In the genomic region with DNA sequence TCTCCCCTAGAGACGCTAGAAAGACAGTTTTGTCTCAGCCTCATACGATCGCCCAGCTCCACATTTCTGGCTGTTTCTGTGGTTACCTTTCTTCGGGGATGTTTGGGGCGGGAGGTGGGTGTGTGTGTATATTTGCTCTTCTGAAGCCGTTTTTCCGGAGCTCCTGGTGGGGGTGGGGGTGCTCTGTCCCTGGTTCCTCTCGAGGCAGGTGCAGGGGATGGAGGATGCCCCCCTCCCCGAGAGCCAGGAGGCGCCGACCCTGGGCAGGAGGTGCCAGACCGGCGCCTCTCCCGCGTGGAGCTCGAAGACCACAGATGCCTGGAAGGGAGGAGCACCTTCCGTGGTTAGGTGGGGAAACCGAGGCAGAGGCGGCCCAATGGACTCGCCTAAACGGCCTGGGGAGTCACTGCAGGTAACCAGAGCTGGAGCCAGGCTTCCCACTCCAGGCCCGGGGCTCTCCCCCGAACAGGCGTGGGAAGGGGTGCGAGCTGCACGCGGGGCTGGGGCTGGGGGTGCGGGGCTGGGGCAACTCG, we compare ENCODE assay signal across 1 cellular context.
TF ChIP-seq lines count a peak whose summit lies in the region.

No MANE protein-coding gene starts in this region.

TF ChIP-seq in HepG2, 621 proteins besides CTCF, POLR2A, EP300 and RAD21 (continued from another document and continues in another):
- TF ChIP-seq, protein P1, sequence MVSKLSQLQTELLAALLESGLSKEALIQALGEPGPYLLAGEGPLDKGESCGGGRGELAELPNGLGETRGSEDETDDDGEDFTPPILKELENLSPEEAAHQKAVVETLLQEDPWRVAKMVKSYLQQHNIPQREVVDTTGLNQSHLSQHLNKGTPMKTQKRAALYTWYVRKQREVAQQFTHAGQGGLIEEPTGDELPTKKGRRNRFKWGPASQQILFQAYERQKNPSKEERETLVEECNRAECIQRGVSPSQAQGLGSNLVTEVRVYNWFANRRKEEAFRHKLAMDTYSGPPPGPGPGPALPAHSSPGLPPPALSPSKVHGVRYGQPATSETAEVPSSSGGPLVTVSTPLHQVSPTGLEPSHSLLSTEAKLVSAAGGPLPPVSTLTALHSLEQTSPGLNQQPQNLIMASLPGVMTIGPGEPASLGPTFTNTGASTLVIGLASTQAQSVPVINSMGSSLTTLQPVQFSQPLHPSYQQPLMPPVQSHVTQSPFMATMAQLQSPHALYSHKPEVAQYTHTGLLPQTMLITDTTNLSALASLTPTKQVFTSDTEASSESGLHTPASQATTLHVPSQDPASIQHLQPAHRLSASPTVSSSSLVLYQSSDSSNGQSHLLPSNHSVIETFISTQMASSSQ (IDR thresholded peaks at IDR 0.05; ENCODE audit: low read depth): 0 out of 2 replicates have a peak, but pooled peaks have one; percentile 28
- TF ChIP-seq, protein P1 (CRISPR knock-in tag; IDR thresholded peaks at IDR 0.05; ENCODE audit: borderline replicate concordance): no peak
- no peak for TF ChIP-seq ZNF775 (CRISPR knock-in tag; IDR thresholded peaks at IDR 0.05; ENCODE audit: borderline replicate concordance)
- no peak for TF ChIP-seq MED1 (CRISPR knock-in tag; IDR thresholded peaks at IDR 0.05)
- no peak for TF ChIP-seq SNRNP70 (IDR thresholded peaks at IDR 0.05; ENCODE audit: low read depth, low read length)
- TF ChIP-seq ZBTB7A (CRISPR knock-in tag; IDR thresholded peaks at IDR 0.05): no peak; the same call in 1 of the 2 replicates
- no peak for TF ChIP-seq THYN1 (CRISPR knock-in tag; IDR thresholded peaks at IDR 0.05; ENCODE audit: borderline replicate concordance, low read depth)
- TF ChIP-seq MLLT10 (CRISPR knock-in tag; IDR thresholded peaks at IDR 0.05): no peak
- no peak for TF ChIP-seq GTF3A (CRISPR knock-in tag; conservative IDR thresholded peaks at IDR 0.05)
- no peak for TF ChIP-seq ZIK1 (CRISPR knock-in tag; IDR thresholded peaks at IDR 0.05; ENCODE audit: borderline replicate concordance, low read depth)
- no peak for TF ChIP-seq EEA1 (CRISPR knock-in tag; IDR thresholded peaks at IDR 0.05; ENCODE audit: borderline replicate concordance)
- no peak for TF ChIP-seq ADNP (CRISPR knock-in tag; IDR thresholded peaks at IDR 0.05)
- TF ChIP-seq, protein P2, sequence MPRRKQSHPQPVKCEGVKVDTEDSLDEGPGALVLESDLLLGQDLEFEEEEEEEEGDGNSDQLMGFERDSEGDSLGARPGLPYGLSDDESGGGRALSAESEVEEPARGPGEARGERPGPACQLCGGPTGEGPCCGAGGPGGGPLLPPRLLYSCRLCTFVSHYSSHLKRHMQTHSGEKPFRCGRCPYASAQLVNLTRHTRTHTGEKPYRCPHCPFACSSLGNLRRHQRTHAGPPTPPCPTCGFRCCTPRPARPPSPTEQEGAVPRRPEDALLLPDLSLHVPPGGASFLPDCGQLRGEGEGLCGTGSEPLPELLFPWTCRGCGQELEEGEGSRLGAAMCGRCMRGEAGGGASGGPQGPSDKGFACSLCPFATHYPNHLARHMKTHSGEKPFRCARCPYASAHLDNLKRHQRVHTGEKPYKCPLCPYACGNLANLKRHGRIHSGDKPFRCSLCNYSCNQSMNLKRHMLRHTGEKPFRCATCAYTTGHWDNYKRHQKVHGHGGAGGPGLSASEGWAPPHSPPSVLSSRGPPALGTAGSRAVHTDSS (CRISPR knock-in tag; conservative IDR thresholded peaks at IDR 0.05): no peak
- TF ChIP-seq SNAI1 (CRISPR knock-in tag; IDR thresholded peaks at IDR 0.05; ENCODE audit: borderline replicate concordance): 0 out of 2 replicates have a peak, but pooled peaks have one; percentile 49
- TF ChIP-seq, protein P3, sequence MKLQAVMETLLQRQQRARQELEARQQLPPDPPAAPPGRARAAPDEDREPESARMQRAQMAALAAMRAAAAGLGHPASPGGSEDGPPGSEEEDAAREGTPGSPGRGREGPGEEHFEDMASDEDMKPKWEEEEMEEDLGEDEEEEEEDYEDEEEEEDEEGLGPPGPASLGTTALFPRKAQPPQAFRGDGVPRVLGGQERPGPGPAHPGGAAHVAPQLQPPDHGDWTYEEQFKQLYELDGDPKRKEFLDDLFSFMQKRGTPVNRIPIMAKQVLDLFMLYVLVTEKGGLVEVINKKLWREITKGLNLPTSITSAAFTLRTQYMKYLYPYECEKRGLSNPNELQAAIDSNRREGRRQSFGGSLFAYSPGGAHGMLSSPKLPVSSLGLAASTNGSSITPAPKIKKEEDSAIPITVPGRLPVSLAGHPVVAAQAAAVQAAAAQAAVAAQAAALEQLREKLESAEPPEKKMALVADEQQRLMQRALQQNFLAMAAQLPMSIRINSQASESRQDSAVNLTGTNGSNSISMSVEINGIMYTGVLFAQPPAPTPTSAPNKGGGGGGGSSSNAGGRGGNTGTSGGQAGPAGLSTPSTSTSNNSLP (IDR thresholded peaks at IDR 0.05; ENCODE audit: low read depth, low read length): no peak
- no peak for TF ChIP-seq ZNF333 (CRISPR knock-in tag; IDR thresholded peaks at IDR 0.05; ENCODE audit: borderline replicate concordance)
- no peak for TF ChIP-seq SKI (IDR thresholded peaks at IDR 0.05; ENCODE audit: partially characterized antibody)
- TF ChIP-seq, protein P4, sequence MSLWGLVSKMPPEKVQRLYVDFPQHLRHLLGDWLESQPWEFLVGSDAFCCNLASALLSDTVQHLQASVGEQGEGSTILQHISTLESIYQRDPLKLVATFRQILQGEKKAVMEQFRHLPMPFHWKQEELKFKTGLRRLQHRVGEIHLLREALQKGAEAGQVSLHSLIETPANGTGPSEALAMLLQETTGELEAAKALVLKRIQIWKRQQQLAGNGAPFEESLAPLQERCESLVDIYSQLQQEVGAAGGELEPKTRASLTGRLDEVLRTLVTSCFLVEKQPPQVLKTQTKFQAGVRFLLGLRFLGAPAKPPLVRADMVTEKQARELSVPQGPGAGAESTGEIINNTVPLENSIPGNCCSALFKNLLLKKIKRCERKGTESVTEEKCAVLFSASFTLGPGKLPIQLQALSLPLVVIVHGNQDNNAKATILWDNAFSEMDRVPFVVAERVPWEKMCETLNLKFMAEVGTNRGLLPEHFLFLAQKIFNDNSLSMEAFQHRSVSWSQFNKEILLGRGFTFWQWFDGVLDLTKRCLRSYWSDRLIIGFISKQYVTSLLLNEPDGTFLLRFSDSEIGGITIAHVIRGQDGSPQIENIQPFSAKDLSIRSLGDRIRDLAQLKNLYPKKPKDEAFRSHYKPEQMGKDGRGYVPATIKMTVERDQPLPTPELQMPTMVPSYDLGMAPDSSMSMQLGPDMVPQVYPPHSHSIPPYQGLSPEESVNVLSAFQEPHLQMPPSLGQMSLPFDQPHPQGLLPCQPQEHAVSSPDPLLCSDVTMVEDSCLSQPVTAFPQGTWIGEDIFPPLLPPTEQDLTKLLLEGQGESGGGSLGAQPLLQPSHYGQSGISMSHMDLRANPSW (CRISPR knock-in tag; IDR thresholded peaks at IDR 0.05; ENCODE audit: borderline replicate concordance): no peak
- no peak for TF ChIP-seq JUNB (CRISPR knock-in tag; IDR thresholded peaks at IDR 0.05; ENCODE audit: borderline replicate concordance)
- TF ChIP-seq, protein P5, sequence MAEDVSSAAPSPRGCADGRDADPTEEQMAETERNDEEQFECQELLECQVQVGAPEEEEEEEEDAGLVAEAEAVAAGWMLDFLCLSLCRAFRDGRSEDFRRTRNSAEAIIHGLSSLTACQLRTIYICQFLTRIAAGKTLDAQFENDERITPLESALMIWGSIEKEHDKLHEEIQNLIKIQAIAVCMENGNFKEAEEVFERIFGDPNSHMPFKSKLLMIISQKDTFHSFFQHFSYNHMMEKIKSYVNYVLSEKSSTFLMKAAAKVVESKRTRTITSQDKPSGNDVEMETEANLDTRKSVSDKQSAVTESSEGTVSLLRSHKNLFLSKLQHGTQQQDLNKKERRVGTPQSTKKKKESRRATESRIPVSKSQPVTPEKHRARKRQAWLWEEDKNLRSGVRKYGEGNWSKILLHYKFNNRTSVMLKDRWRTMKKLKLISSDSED (CRISPR knock-in tag; IDR thresholded peaks at IDR 0.05): no peak
- no peak for TF ChIP-seq SP2 (CRISPR knock-in tag; IDR thresholded peaks at IDR 0.05)
- no peak; the same call in 1 of the 2 replicates for TF ChIP-seq RBFOX2 (IDR thresholded peaks at IDR 0.05; ENCODE audit: low read depth, low read length)
- TF ChIP-seq, protein P6, sequence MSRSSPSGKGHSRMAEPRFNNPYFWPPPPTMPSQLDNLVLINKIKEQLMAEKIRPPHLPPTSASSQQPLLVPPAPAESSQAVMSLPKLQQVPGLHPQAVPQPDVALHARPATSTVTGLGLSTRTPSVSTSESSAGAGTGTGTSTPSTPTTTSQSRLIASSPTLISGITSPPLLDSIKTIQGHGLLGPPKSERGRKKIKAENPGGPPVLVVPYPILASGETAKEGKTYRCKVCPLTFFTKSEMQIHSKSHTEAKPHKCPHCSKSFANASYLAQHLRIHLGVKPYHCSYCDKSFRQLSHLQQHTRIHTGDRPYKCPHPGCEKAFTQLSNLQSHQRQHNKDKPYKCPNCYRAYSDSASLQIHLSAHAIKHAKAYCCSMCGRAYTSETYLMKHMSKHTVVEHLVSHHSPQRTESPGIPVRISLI (CRISPR knock-in tag; IDR thresholded peaks at IDR 0.05; ENCODE audit: borderline replicate concordance): no peak
- TF ChIP-seq ZNF496 (CRISPR knock-in tag; IDR thresholded peaks at IDR 0.05; ENCODE audit: insufficient replicate concordance): no peak
- no peak for TF ChIP-seq HOXA7 (CRISPR knock-in tag; IDR thresholded peaks at IDR 0.05)
- TF ChIP-seq EED (CRISPR knock-in tag; IDR thresholded peaks at IDR 0.05): no peak; the same call in 1 of the 2 replicates
- TF ChIP-seq SALL1 (CRISPR knock-in tag; IDR thresholded peaks at IDR 0.05): no peak
- TF ChIP-seq, protein P7, sequence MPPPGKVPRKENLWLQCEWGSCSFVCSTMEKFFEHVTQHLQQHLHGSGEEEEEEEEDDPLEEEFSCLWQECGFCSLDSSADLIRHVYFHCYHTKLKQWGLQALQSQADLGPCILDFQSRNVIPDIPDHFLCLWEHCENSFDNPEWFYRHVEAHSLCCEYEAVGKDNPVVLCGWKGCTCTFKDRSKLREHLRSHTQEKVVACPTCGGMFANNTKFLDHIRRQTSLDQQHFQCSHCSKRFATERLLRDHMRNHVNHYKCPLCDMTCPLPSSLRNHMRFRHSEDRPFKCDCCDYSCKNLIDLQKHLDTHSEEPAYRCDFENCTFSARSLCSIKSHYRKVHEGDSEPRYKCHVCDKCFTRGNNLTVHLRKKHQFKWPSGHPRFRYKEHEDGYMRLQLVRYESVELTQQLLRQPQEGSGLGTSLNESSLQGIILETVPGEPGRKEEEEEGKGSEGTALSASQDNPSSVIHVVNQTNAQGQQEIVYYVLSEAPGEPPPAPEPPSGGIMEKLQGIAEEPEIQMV (CRISPR knock-in tag; IDR thresholded peaks at IDR 0.05; ENCODE audit: low read depth): no peak; the same call in 1 of the 2 replicates
- TF ChIP-seq TRIM24 (CRISPR knock-in tag; IDR thresholded peaks at IDR 0.05): no peak
- TF ChIP-seq ISL2 (CRISPR knock-in tag; IDR thresholded peaks at IDR 0.05): no peak
- TF ChIP-seq MAFG (CRISPR knock-in tag; IDR thresholded peaks at IDR 0.05): no peak
- no peak for TF ChIP-seq ZNF615 (CRISPR knock-in tag; IDR thresholded peaks at IDR 0.05; ENCODE audit: borderline replicate concordance)
- TF ChIP-seq NR3C1 (CRISPR knock-in tag; IDR thresholded peaks at IDR 0.05): no peak
- no peak for TF ChIP-seq ZNF652 (CRISPR knock-in tag; IDR thresholded peaks at IDR 0.05; ENCODE audit: borderline replicate concordance, low read depth)
- TF ChIP-seq, protein P8, sequence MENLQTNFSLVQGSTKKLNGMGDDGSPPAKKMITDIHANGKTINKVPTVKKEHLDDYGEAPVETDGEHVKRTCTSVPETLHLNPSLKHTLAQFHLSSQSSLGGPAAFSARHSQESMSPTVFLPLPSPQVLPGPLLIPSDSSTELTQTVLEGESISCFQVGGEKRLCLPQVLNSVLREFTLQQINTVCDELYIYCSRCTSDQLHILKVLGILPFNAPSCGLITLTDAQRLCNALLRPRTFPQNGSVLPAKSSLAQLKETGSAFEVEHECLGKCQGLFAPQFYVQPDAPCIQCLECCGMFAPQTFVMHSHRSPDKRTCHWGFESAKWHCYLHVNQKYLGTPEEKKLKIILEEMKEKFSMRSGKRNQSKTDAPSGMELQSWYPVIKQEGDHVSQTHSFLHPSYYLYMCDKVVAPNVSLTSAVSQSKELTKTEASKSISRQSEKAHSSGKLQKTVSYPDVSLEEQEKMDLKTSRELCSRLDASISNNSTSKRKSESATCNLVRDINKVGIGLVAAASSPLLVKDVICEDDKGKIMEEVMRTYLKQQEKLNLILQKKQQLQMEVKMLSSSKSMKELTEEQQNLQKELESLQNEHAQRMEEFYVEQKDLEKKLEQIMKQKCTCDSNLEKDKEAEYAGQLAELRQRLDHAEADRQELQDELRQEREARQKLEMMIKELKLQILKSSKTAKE (CRISPR knock-in tag; IDR thresholded peaks at IDR 0.05; ENCODE audit: borderline replicate concordance): no peak
- TF ChIP-seq WIZ (CRISPR knock-in tag; IDR thresholded peaks at IDR 0.05): no peak
- TF ChIP-seq KDM3A (CRISPR knock-in tag; IDR thresholded peaks at IDR 0.05; ENCODE audit: low read depth): no peak
- TF ChIP-seq, protein P9, sequence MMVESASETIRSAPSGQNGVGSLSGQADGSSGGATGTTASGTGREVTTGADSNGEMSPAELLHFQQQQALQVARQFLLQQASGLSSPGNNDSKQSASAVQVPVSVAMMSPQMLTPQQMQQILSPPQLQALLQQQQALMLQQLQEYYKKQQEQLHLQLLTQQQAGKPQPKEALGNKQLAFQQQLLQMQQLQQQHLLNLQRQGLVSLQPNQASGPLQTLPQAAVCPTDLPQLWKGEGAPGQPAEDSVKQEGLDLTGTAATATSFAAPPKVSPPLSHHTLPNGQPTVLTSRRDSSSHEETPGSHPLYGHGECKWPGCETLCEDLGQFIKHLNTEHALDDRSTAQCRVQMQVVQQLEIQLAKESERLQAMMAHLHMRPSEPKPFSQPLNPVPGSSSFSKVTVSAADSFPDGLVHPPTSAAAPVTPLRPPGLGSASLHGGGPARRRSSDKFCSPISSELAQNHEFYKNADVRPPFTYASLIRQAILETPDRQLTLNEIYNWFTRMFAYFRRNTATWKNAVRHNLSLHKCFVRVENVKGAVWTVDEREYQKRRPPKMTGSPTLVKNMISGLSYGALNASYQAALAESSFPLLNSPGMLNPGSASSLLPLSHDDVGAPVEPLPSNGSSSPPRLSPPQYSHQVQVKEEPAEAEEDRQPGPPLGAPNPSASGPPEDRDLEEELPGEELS (CRISPR knock-in tag; IDR thresholded peaks at IDR 0.05): peak; percentile 32; the same call in 1 of the 2 replicates
- no peak for TF ChIP-seq DR1 (CRISPR knock-in tag; IDR thresholded peaks at IDR 0.05)
- peak; percentile 41; the same call in 1 of the 2 replicates for TF ChIP-seq SAP130 (CRISPR knock-in tag; IDR thresholded peaks at IDR 0.05; ENCODE audit: low read depth)
- no peak for TF ChIP-seq TEAD2 (CRISPR knock-in tag; IDR thresholded peaks at IDR 0.05)
- 0 out of 2 replicates have a peak, but pooled peaks have one; percentile 18 for TF ChIP-seq ZFYVE20 (CRISPR knock-in tag; IDR thresholded peaks at IDR 0.05; ENCODE audit: borderline replicate concordance, low read depth)
